ENCODE assay signal across 12 cellular contexts in the genomic region with DNA sequence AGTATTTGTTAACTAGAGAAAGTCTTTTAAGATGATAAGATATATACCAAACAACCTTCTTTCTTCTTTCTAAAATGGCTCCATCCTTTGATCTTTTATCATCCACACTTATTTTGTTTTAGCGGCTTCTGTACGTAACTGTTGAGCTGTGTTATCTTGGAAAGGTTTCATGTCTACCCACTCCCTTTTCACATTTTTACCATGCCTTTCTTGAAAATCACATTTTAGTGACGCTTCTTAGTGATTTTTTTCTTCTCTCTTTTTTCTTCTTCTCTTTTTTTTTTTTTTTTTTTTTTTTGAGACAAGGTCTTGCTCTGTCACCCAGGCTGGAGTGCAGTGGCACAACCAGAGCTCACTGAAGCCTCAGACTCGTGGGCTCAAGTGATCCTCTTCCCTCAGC.
DNase-seq lines count a peak whose midpoint lies in the region; ATAC-seq and TF ChIP-seq lines count a peak whose summit lies in the region.
"Had no signal": no experiment of that assay in that cellular context is flagged by ENCODE, and none has a peak within 500 bp of the region (broad histone marks: within the 10 kb centered on the region; RNA-seq: fewer than 3 reads in every experiment).

No MANE protein-coding gene starts in this region.

- H3K4me3 ChIP-seq in HEK293 (ENCODE audit: low read depth, low read length) (no peak overlapping the region), OCI-LY7 (ENCODE audit: low read depth, low read length, poor library complexity, severe bottlenecking) (no peak overlapping the region), osteoblast (ENCODE audit: insufficient read depth, low read length) (no peak overlapping the region)
- H3K4me3 ChIP-seq: Peyer's patch, SJSA1 had no signal

- no peaks in the 10 kb centered on the region for H3K27me3 ChIP-seq in osteoblast (ENCODE audit: insufficient read depth, low read length)
- H3K27me3 ChIP-seq: Peyer's patch, SJSA1 had no signal

- no peaks in the 10 kb centered on the region for H3K4me1 Mint-ChIP-seq in activated T-cell treated with anti-CD3 and anti-CD28 coated beads, Interleukin-2, amount 50 U/mL, for 24 hours (ENCODE audit: low read depth)

- H3K4me1 ChIP-seq in HEK293 (ENCODE audit: control insufficient read depth, insufficient read depth, low read length) = no peaks in the 10 kb centered on the region; the same call in 1 of the 2 replicates
- H3K4me1 ChIP-seq in OCI-LY7 (ENCODE audit: insufficient read depth, low read length, poor library complexity, severe bottlenecking) = peaks cover 32% of the 10 kb centered on the region
- peaks cover 52% of the 10 kb centered on the region for H3K4me1 ChIP-seq in osteoblast (ENCODE audit: insufficient read depth, low read length)
- H3K4me1 ChIP-seq: Peyer's patch had no signal

- no peak for ATAC-seq in GM21786 (IDR thresholded peaks at IDR 0.05; ENCODE audit: unreplicated experiment)

- POLR2A ChIA-PET in HEK293 (lab: Yijun Ruan, JAX) = interaction anchor here (0.7 to 1.0 kb wide), 2 partner anchors 21 to 777 kb away, joined by 3 read pairs; no protein-coding TSS in a partner anchor
- POLR2A ChIA-PET in OCI-LY7 (lab: Charles Lee) = interaction anchor here (0.7 to 3.1 kb wide), 4 partner anchors 13 to 530 kb away, joined by 3 to 19 read pairs (median 4); no protein-coding TSS in a partner anchor

- H3K27me3 Mint-ChIP-seq in activated T-cell treated with anti-CD3 and anti-CD28 coated beads, Interleukin-2, amount 50 U/mL, for 24 hours = peaks cover 4% of the 10 kb centered on the region

- TF ChIP-seq CTCF in HEK293 (tag by site-specific recombination; IDR thresholded peaks at IDR 0.05) = no peak
- no peak for TF ChIP-seq CTCF in OCI-LY7 (conservative IDR thresholded peaks at IDR 0.05; ENCODE audit: low read length)
- no peak for TF ChIP-seq CTCF in osteoblast (IDR thresholded peaks at IDR 0.05; ENCODE audit: extremely low read depth, low read depth, low read length)

- H3K9me2 ChIP-seq in OCI-LY7 (ENCODE audit: insufficient read depth, low read length) = no peaks in the 10 kb centered on the region

- H3K9me3 Mint-ChIP-seq in activated T-cell treated with anti-CD3 and anti-CD28 coated beads, Interleukin-2, amount 50 U/mL, for 24 hours = no peaks in the 10 kb centered on the region
- H3K9me3 Mint-ChIP-seq: CD14-positive monocyte had no signal

- H3K9me3 ChIP-seq in HEK293 (ENCODE audit: control insufficient read depth, insufficient read depth, low read depth, low read length) = no peaks in the 10 kb centered on the region
- no peaks in the 10 kb centered on the region for H3K9me3 ChIP-seq in OCI-LY7 (ENCODE audit: low read length)
- no peaks in the 10 kb centered on the region for H3K9me3 ChIP-seq in osteoblast (ENCODE audit: low read depth, low read length)
- H3K9me3 ChIP-seq: Peyer's patch, SJSA1 had no signal

- H3K4me2 ChIP-seq in OCI-LY7 (ENCODE audit: low read length) (no peak overlapping the region), osteoblast (ENCODE audit: insufficient read depth, low read length) (no peak overlapping the region)

- intact Hi-C loops in OCI-LY7 (cut with micrococcal nuclease; ENCODE audit: unreplicated experiment) = no loop called here

- DNase-seq in OCI-LY7 (ENCODE audit: low spot score) (no peak), epithelial cell of prostate (ENCODE audit: low read depth, low spot score) (no peak), osteoblast (ENCODE audit: insufficient read length, low spot score, missing footprints) (no peak), anterior cingulate cortex (lab: John Stamatoyannopoulos, UW) (no peak)
- DNase-seq in activated CD4-positive, alpha-beta T cell treated with anti-CD3 and anti-CD28 coated beads for 48 hours = no peak
- no peak for DNase-seq in activated T-cell treated with anti-CD3 and anti-CD28 coated beads, Interleukin-2, amount 50 U/mL, for 24 hours

- no peak overlapping the region for H3K27ac Mint-ChIP-seq in activated T-cell treated with anti-CD3 and anti-CD28 coated beads, Interleukin-2, amount 50 U/mL, for 24 hours
- H3K27ac Mint-ChIP-seq: H9 had no signal

- H4K20me1 ChIP-seq in OCI-LY7 (ENCODE audit: insufficient read depth, low read length) (no peaks in the 10 kb centered on the region), osteoblast (ENCODE audit: insufficient read depth, low read length) (no peaks in the 10 kb centered on the region)

- no peaks in the 10 kb centered on the region for H3K36me3 Mint-ChIP-seq in activated T-cell treated with anti-CD3 and anti-CD28 coated beads, Interleukin-2, amount 50 U/mL, for 24 hours (ENCODE audit: low read depth)
- H3K36me3 Mint-ChIP-seq: CD14-positive monocyte had no signal

- H3K79me2 ChIP-seq in OCI-LY7 (ENCODE audit: insufficient read depth, low read depth, low read length) (no peaks in the 10 kb centered on the region), osteoblast (ENCODE audit: insufficient read depth, low read length) (no peaks in the 10 kb centered on the region)

- H2AFZ ChIP-seq in OCI-LY7 (ENCODE audit: low read length) (peak overlapping the region; percentile 58), osteoblast (ENCODE audit: low read length) (no peak overlapping the region)

- CTCF ChIA-PET in HEK293 (lab: Yijun Ruan, JAX) = interaction anchor here (0.6 to 5.0 kb wide), 14 partner anchors 7 to 516 kb away, joined by 3 to 62 read pairs (median 4); no protein-coding TSS in a partner anchor
- CTCF ChIA-PET in OCI-LY7 (lab: Charles Lee; ENCODE audit: unreplicated experiment) = interaction anchor here (0.6 to 1.0 kb wide), 3 partner anchors 12 to 290 kb away, joined by 3 read pairs; no protein-coding TSS in a partner anchor

- H3K27ac ChIP-seq in HEK293 (ENCODE audit: extremely low read depth, low read depth, low read length) (no peak overlapping the region), OCI-LY7 (ENCODE audit: low read depth, low read length, poor library complexity, severe bottlenecking) (no peak overlapping the region), epithelial cell of prostate (peak overlapping the region; percentile 22), osteoblast (ENCODE audit: low read depth, low read length) (peak overlapping the region; percentile 89)
- H3K27ac ChIP-seq: Peyer's patch, SJSA1 had no signal

- BruUV-seq in OCI-LY7 (replicated peaks; lab: Mats Ljungman, UMichigan) = no TSS peak

- H3K36me3 ChIP-seq in HEK293 (ENCODE audit: control insufficient read depth in 2 of 2, insufficient read depth in 1 of 2, low read length in 2 of 2) (no peaks in the 10 kb centered on the region), OCI-LY7 (ENCODE audit: insufficient read depth, low read length) (no peaks in the 10 kb centered on the region), osteoblast (ENCODE audit: insufficient read depth, low read length) (no peaks in the 10 kb centered on the region)
- H3K36me3 ChIP-seq: Peyer's patch, SJSA1 had no signal

- no peak overlapping the region for H3K4me3 Mint-ChIP-seq in activated T-cell treated with anti-CD3 and anti-CD28 coated beads, Interleukin-2, amount 50 U/mL, for 24 hours
- H3K4me3 Mint-ChIP-seq: CD14-positive monocyte, H9 had no signal

TF ChIP-seq in HEK293, 187 proteins besides CTCF, POLR2A, EP300 and RAD21:
- TF ChIP-seq ZNF335 (tag by site-specific recombination; conservative IDR thresholded peaks at IDR 0.05) = 0 out of 2 replicates have a peak, but pooled peaks have one; percentile 1
- TF ChIP-seq, protein P1, sequence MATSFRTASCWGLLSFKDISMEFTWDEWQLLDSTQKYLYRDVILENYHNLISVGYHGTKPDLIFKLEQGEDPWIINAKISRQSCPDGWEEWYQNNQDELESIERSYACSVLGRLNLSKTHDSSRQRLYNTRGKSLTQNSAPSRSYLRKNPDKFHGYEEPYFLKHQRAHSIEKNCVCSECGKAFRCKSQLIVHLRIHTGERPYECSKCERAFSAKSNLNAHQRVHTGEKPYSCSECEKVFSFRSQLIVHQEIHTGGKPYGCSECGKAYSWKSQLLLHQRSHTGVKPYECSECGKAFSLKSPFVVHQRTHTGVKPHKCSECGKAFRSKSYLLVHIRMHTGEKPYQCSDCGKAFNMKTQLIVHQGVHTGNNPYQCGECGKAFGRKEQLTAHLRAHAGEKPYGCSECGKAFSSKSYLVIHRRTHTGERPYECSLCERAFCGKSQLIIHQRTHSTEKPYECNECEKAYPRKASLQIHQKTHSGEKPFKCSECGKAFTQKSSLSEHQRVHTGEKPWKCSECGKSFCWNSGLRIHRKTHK (tag by site-specific recombination; IDR thresholded peaks at IDR 0.05) = no peak

Comparison
In these comparisons a context has a peak if more than half of its experiments do, and no peak if none do; other contexts are left out.
1. H3K27ac ChIP-seq: peak in epithelial cell of prostate (single experiment) and osteoblast (single experiment); none in HEK293 (single experiment) and OCI-LY7 (single experiment).